Comparison of ENCODE assay signal across 8 cellular contexts in the genomic region with DNA sequence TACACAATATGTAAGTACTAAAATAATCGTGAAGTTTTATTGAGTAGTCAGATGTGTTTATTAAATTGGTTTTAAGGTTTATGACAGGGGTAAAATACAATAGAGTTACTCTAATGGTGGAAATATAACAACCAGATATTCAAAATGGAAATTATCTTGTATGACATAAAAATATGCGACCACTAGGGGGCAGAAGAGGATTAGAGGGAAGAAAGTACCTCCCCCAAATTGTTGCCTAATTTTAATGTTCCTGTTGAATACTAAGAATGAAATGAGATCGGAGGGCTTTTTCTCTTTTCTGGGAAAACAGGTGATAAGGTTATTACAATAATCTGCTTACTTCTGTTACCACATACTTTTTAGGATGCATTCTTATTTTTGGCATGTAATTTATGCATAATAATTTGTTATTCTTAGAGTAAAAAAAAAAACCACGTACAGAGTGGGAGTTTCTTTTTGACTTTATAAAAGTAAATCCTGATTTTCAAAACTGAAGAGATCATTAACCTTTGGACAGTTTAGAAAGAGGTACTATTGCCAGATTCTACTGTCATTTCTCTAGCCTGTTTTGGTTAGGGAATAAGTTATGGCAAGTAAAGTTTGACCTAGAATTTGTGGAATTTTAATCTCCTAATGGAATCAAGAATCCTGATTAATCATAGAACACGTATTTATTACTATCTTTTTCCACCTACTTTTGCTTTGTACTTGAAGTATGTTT.
A peak's percentile ranks its signal among the peaks of the same experiment; 100 is the strongest.
DNase-seq lines count a peak whose midpoint lies in the region; ATAC-seq and TF ChIP-seq lines count a peak whose summit lies in the region.

No MANE protein-coding gene starts in this region.

- peak; percentile 89 for TF ChIP-seq CTCF in activated CD8-positive, alpha-beta T cell treated with anti-CD3 and anti-CD28 coated beads for 36 hours (IDR thresholded peaks at IDR 0.05)
- peak in 4 of 7 experiments; percentile 12 to 93 (median 67) for TF ChIP-seq CTCF in stomach (IDR thresholded peaks at IDR 0.05)

- H3K9me3 ChIP-seq in stomach, result no peaks in the 10 kb centered on the region

- no peak overlapping the region for H3K4me3 ChIP-seq in stomach

- H3K36me3 Mint-ChIP-seq in activated CD8-positive, alpha-beta T cell treated with anti-CD3 and anti-CD28 coated beads for 36 hours (ENCODE audit: low read depth), result no peaks in the 10 kb centered on the region

- CTCF ChIA-PET in activated CD8-positive, alpha-beta T cell treated with anti-CD3 and anti-CD28 coated beads for 36 hours (lab: Charles Lee), result interaction anchor here (1.0 to 4.8 kb wide), 11 partner anchors 51 to 1353 kb away, joined by 3 to 32 read pairs (median 4); no protein-coding TSS in a partner anchor

- intact Hi-C loops in activated CD8-positive, alpha-beta T cell treated with anti-CD3 and anti-CD28 coated beads for 36 hours (cut with micrococcal nuclease), result loop anchor here (5.0 kb wide), 3 partner anchors 117 to 1352 kb away; partner anchors contain the start of gene COL12A1
- intact Hi-C loops in left ventricle myocardium superior (cut with micrococcal nuclease), result no loop called here
- intact Hi-C loops in stomach (cut with DNase I; ENCODE audit: low total_unique reads), result loop anchor here (10.0 kb wide), 1 partner anchor 1360 kb away; no protein-coding TSS in a partner anchor

- WGBS in stomach, 5 donors, result 15 to 21% (median 19%) methylated on average over 5 of the region's 5 CpGs

- H3K27me3 Mint-ChIP-seq in activated CD8-positive, alpha-beta T cell treated with anti-CD3 and anti-CD28 coated beads for 36 hours, result no peaks in the 10 kb centered on the region

- H3K4me1 ChIP-seq in stomach, result peaks cover 0 to 11% (median 3%) of the 10 kb centered on the region in 4 donors

- H3K4me3 Mint-ChIP-seq in activated CD8-positive, alpha-beta T cell treated with anti-CD3 and anti-CD28 coated beads for 36 hours, result no peak overlapping the region

- no peaks in the 10 kb centered on the region for H3K36me3 ChIP-seq in stomach

- H3K27ac Mint-ChIP-seq in activated CD8-positive, alpha-beta T cell treated with anti-CD3 and anti-CD28 coated beads for 36 hours, result no peak overlapping the region

- POLR2A ChIA-PET in activated CD8-positive, alpha-beta T cell treated with anti-CD3 and anti-CD28 coated beads for 36 hours (lab: Charles Lee), result no interaction called here

- no peak overlapping the region for H3K27ac ChIP-seq in stomach

- peaks cover 2% of the 10 kb centered on the region for H3K4me1 Mint-ChIP-seq in activated CD8-positive, alpha-beta T cell treated with anti-CD3 and anti-CD28 coated beads for 36 hours (ENCODE audit: low read depth)

- H3K9me3 Mint-ChIP-seq in activated CD8-positive, alpha-beta T cell treated with anti-CD3 and anti-CD28 coated beads for 36 hours, result no peaks in the 10 kb centered on the region

- DNase-seq in activated gamma-delta T cell treated with Interleukin-2 at 50 U/mL for 16 hours (peak; percentile 11), activated gamma-delta T cell (lab: John Stamatoyannopoulos, UW) (no peak), NCI-H2171 (lab: John Stamatoyannopoulos, UW) (peak; percentile 55), left ventricle myocardium superior (no peak), stomach (no peak)
- DNase-seq in activated CD8-positive, alpha-beta T cell treated with anti-CD3 and anti-CD28 coated beads for 36 hours, result peak; percentile 4

- TF ChIP-seq POLR2A in stomach (IDR thresholded peaks at IDR 0.05), result no peak

- ATAC-seq in HG02798 (IDR thresholded peaks at IDR 0.05; ENCODE audit: poor library complexity, unreplicated experiment) (peak; percentile 57), left ventricle myocardium superior (peak; percentile 28), GM19023 (IDR thresholded peaks at IDR 0.05; ENCODE audit: unreplicated experiment) (no peak)
- peak; percentile 34 for ATAC-seq in activated CD8-positive, alpha-beta T cell treated with anti-CD3 and anti-CD28 coated beads for 36 hours

- no peaks in the 10 kb centered on the region for H3K27me3 ChIP-seq in stomach

- no peak for TF ChIP-seq EP300 in stomach (IDR thresholded peaks at IDR 0.05)

Comparison
In these comparisons a context has a peak if more than half of its experiments do, and no peak if none do; other contexts are left out.
1. DNase-seq: peak in activated gamma-delta T cell treated with Interleukin-2 at 50 U/mL for 16 hours (single experiment), NCI-H2171 (single experiment) and activated CD8-positive, alpha-beta T cell treated with anti-CD3 and anti-CD28 coated beads for 36 hours (single experiment); none in activated gamma-delta T cell (single experiment), left ventricle myocardium superior (single experiment) and stomach (single experiment).